ENCODE assay signal across 1 cellular context in the genomic region with DNA sequence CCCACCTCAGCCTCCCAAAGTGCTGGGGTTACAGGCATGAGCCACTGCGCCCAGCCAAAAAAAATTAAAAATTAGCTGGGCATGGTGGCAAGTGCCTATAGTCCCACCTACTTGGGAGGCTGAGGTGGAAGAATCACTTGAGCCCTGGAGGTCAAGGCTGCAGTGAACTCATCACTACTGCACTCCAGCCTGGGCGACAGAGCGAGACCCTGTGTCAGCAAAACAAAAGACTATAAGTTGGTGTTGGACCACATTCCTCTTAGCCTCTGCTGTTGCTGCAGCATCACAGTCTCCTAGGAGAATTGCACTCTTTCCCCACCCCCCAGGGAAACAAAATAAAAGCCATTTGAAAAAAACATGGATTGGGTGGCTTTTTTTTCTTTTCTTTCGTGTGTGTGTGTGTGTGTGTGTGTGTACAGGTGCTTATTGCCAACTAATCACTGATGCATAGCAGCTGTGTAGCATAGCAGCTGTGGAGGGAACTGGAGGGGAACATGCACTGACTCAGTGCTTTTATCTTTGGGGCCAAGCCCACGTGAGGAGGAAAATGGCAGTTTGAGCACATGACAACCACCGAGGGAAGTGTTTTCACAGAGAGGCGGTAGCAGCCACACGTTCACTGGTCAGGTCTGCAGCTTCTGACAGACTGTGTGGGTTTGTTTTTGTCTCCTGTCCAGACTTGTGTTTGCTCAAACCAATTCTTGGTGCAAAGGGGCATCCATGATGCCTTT.
TF ChIP-seq lines count a peak whose summit lies in the region.

No MANE protein-coding gene starts in this region.

TF ChIP-seq in K562, 482 proteins besides CTCF, POLR2A, EP300 and RAD21 (continues in another document):
- TF ChIP-seq, protein P1, sequence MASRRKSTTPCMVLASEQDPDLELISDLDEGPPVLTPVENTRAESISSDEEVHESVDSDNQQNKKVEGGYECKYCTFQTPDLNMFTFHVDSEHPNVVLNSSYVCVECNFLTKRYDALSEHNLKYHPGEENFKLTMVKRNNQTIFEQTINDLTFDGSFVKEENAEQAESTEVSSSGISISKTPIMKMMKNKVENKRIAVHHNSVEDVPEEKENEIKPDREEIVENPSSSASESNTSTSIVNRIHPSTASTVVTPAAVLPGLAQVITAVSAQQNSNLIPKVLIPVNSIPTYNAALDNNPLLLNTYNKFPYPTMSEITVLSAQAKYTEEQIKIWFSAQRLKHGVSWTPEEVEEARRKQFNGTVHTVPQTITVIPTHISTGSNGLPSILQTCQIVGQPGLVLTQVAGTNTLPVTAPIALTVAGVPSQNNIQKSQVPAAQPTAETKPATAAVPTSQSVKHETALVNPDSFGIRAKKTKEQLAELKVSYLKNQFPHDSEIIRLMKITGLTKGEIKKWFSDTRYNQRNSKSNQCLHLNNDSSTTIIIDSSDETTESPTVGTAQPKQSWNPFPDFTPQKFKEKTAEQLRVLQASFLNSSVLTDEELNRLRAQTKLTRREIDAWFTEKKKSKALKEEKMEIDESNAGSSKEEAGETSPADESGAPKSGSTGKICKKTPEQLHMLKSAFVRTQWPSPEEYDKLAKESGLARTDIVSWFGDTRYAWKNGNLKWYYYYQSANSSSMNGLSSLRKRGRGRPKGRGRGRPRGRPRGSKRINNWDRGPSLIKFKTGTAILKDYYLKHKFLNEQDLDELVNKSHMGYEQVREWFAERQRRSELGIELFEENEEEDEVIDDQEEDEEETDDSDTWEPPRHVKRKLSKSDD (conservative IDR thresholded peaks at IDR 0.05; ENCODE audit: low read length): no peak
- TF ChIP-seq ZNF778 (CRISPR knock-in tag; IDR thresholded peaks at IDR 0.05): no peak
- TF ChIP-seq ZNF431 (CRISPR knock-in tag; IDR thresholded peaks at IDR 0.05): 0 out of 2 replicates have a peak, but pooled peaks have one; percentile 36
- TF ChIP-seq CAMTA2 (CRISPR knock-in tag; conservative IDR thresholded peaks at IDR 0.05): no peak
- TF ChIP-seq HMG20B (CRISPR knock-in tag; IDR thresholded peaks at IDR 0.05): no peak
- TF ChIP-seq RFX1 (IDR thresholded peaks at IDR 0.05): peak; percentile 23
- TF ChIP-seq GTF2A2 (tag; IDR thresholded peaks at IDR 0.05): 0 out of 2 replicates have a peak, but pooled peaks have one; percentile 42
- TF ChIP-seq MAFK (IDR thresholded peaks at IDR 0.05; ENCODE audit: low read length): no peak
- TF ChIP-seq TOE1 (IDR thresholded peaks at IDR 0.05; ENCODE audit: borderline replicate concordance): no peak
- TF ChIP-seq TOE1 (CRISPR knock-in tag; IDR thresholded peaks at IDR 0.05; ENCODE audit: borderline replicate concordance, low read depth): no peak
- TF ChIP-seq GABPA (tag; conservative IDR thresholded peaks at IDR 0.05; ENCODE audit: low read depth): no peak
- no peak for TF ChIP-seq ZNF316 (IDR thresholded peaks at IDR 0.05)
- TF ChIP-seq EP400 (IDR thresholded peaks at IDR 0.05): no peak
- no peak for TF ChIP-seq PHF21A (IDR thresholded peaks at IDR 0.05; ENCODE audit: borderline replicate concordance, low read depth)
- no peak for TF ChIP-seq RHOXF2B (CRISPR knock-in tag; conservative IDR thresholded peaks at IDR 0.05)
- no peak for TF ChIP-seq RBM15 (IDR thresholded peaks at IDR 0.05; ENCODE audit: insufficient read depth, low read length)
- no peak for TF ChIP-seq ATF7 (IDR thresholded peaks at IDR 0.05)
- no peak for TF ChIP-seq MED1 (CRISPR knock-in tag; IDR thresholded peaks at IDR 0.05; ENCODE audit: borderline replicate concordance)
- TF ChIP-seq PYGO2 (tag; IDR thresholded peaks at IDR 0.05): 0 out of 2 replicates have a peak, but pooled peaks have one; percentile 55
- TF ChIP-seq HDAC8 (tag; IDR thresholded peaks at IDR 0.05): no peak
- peak; percentile 42; the same call in 1 of the 2 replicates for TF ChIP-seq NFE2 (IDR thresholded peaks at IDR 0.05; ENCODE audit: low read depth)
- no peak for TF ChIP-seq RBM17 (IDR thresholded peaks at IDR 0.05; ENCODE audit: borderline replicate concordance, low read depth, low read length)
- no peak for TF ChIP-seq PKNOX1 (IDR thresholded peaks at IDR 0.05)
- no peak for TF ChIP-seq FOXK2 (conservative IDR thresholded peaks at IDR 0.05 in 1 of 2, IDR thresholded peaks at IDR 0.05 in 1 of 2; ENCODE audit: low read depth in 2 of 2)
- TF ChIP-seq SMARCC2 (IDR thresholded peaks at IDR 0.05; ENCODE audit: low read depth): no peak
- TF ChIP-seq TBL1XR1 (IDR thresholded peaks at IDR 0.05; ENCODE audit: low read length in 2 of 2): no peak
- TF ChIP-seq CBFA2T3 (IDR thresholded peaks at IDR 0.05): peak; percentile 65
- no peak for TF ChIP-seq SIN3B (IDR thresholded peaks at IDR 0.05; ENCODE audit: low read depth)
- TF ChIP-seq, protein P2, sequence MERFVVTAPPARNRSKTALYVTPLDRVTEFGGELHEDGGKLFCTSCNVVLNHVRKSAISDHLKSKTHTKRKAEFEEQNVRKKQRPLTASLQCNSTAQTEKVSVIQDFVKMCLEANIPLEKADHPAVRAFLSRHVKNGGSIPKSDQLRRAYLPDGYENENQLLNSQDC (CRISPR knock-in tag; IDR thresholded peaks at IDR 0.05): no peak
- no peak for TF ChIP-seq NR2F6 (CRISPR knock-in tag; IDR thresholded peaks at IDR 0.05)
- TF ChIP-seq TFAP4 (CRISPR knock-in tag; IDR thresholded peaks at IDR 0.05; ENCODE audit: borderline replicate concordance): peak; percentile 63
- no peak for TF ChIP-seq GATA2 (CRISPR knock-in tag; IDR thresholded peaks at IDR 0.05)
- no peak for TF ChIP-seq ZC3H8 (IDR thresholded peaks at IDR 0.05)
- TF ChIP-seq ETV5 (CRISPR knock-in tag; IDR thresholded peaks at IDR 0.05; ENCODE audit: low read depth): no peak
- TF ChIP-seq NFIC (IDR thresholded peaks at IDR 0.05): no peak
- TF ChIP-seq ZSCAN32 (CRISPR knock-in tag; IDR thresholded peaks at IDR 0.05): no peak
- TF ChIP-seq FIP1L1 (IDR thresholded peaks at IDR 0.05; ENCODE audit: low read depth, low read length, poor library complexity, severe bottlenecking): no peak
- TF ChIP-seq NKRF (IDR thresholded peaks at IDR 0.05; ENCODE audit: borderline replicate concordance): no peak
- no peak for TF ChIP-seq FOXM1 (IDR thresholded peaks at IDR 0.05; ENCODE audit: low read depth)
- TF ChIP-seq FOXM1 (CRISPR knock-in tag; IDR thresholded peaks at IDR 0.05; ENCODE audit: low read depth): no peak
- TF ChIP-seq BCOR (IDR thresholded peaks at IDR 0.05): no peak
- TF ChIP-seq CSDE1 (IDR thresholded peaks at IDR 0.05): no peak
- TF ChIP-seq BCL6 (CRISPR knock-in tag; IDR thresholded peaks at IDR 0.05): no peak
- no peak for TF ChIP-seq NCOA4 (IDR thresholded peaks at IDR 0.05; ENCODE audit: partially characterized antibody)
- TF ChIP-seq KDM5B (IDR thresholded peaks at IDR 0.05; ENCODE audit: insufficient replicate concordance, low read depth, low read length): no peak
- no peak for TF ChIP-seq ZNF354B (CRISPR knock-in tag; IDR thresholded peaks at IDR 0.05)
- no peak for TF ChIP-seq CTCFL (IDR thresholded peaks at IDR 0.05; ENCODE audit: borderline replicate concordance, insufficient read depth, low read depth, low read length, poor library complexity, severe bottlenecking)
- TF ChIP-seq ELK3 (CRISPR knock-in tag; IDR thresholded peaks at IDR 0.05): no peak
- TF ChIP-seq SIRT6 (IDR thresholded peaks at IDR 0.05; ENCODE audit: low read depth, low read length): no peak
- no peak for TF ChIP-seq ZNF77 (CRISPR knock-in tag; IDR thresholded peaks at IDR 0.05)
- 0 out of 2 replicates have a peak, but pooled peaks have one; percentile 12 for TF ChIP-seq ZNF212 (CRISPR knock-in tag; IDR thresholded peaks at IDR 0.05)
- TF ChIP-seq ZNF146 (CRISPR knock-in tag; IDR thresholded peaks at IDR 0.05; ENCODE audit: unreplicated experiment): no peak
- TF ChIP-seq MXI1 (IDR thresholded peaks at IDR 0.05; ENCODE audit: low read depth, low read length): no peak
- TF ChIP-seq MCM7 (IDR thresholded peaks at IDR 0.05): no peak
- TF ChIP-seq LARP7 (IDR thresholded peaks at IDR 0.05): no peak
- TF ChIP-seq PURB (CRISPR knock-in tag; IDR thresholded peaks at IDR 0.05; ENCODE audit: low read depth): no peak
- TF ChIP-seq PHB2 (IDR thresholded peaks at IDR 0.05; ENCODE audit: low read depth): no peak
- TF ChIP-seq NR0B1 (IDR thresholded peaks at IDR 0.05; ENCODE audit: partially characterized antibody): no peak
- TF ChIP-seq CHCHD3 (CRISPR knock-in tag; IDR thresholded peaks at IDR 0.05): no peak
